ENCODE assay signal across 2 cellular contexts in the genomic region with DNA sequence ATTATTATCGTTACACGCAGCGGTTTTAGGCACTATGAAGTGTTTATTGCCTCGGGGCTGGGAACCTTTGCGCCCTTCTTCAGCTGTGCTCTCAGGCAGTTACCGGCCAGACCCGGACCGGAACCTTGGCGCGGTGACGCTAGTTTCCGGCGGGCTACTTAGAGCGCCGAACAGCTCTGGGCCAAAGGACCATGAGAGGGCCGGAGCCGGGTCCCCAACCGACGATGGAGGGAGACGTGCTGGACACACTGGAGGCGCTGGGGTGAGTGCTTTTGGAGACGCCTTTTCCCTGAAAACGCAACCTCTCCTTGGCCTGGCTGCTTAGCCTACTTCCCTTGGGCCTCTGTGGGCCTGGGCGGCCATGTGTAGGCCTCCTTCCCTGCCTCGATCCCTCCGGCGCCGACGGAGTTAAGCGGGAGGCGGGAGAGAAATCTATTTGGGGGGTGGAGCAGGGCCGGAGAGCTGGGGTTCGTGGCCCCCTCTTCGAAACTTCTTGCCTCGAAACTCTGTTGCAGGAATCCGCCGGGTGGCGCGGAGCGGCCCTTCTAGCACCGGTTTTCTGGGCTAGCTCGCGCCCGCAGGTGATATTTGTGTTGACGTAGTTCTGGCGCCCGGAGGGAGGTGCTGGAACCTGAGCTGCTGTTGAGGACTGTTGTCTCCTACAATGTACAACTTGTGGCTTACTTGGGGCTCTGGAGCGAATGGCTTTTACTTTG.
TF ChIP-seq lines count a peak whose summit lies in the region.

A gene (plus strand): TSS at position 157 of the 716 bp plus-strand sequence. CDS start 35 bp downstream, at position 192.

TF ChIP-seq in HEK293, 187 proteins besides CTCF, POLR2A, EP300 and RAD21 (continued from another document and continues in another):
- TF ChIP-seq, protein P1, sequence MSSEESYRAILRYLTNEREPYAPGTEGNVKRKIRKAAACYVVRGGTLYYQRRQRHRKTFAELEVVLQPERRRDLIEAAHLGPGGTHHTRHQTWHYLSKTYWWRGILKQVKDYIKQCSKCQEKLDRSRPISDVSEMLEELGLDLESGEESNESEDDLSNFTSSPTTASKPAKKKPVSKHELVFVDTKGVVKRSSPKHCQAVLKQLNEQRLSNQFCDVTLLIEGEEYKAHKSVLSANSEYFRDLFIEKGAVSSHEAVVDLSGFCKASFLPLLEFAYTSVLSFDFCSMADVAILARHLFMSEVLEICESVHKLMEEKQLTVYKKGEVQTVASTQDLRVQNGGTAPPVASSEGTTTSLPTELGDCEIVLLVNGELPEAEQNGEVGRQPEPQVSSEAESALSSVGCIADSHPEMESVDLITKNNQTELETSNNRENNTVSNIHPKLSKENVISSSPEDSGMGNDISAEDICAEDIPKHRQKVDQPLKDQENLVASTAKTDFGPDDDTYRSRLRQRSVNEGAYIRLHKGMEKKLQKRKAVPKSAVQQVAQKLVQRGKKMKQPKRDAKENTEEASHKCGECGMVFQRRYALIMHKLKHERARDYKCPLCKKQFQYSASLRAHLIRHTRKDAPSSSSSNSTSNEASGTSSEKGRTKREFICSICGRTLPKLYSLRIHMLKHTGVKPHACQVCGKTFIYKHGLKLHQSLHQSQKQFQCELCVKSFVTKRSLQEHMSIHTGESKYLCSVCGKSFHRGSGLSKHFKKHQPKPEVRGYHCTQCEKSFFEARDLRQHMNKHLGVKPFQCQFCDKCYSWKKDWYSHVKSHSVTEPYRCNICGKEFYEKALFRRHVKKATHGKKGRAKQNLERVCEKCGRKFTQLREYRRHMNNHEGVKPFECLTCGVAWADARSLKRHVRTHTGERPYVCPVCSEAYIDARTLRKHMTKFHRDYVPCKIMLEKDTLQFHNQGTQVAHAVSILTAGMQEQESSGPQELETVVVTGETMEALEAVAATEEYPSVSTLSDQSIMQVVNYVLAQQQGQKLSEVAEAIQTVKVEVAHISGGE (tag by site-specific recombination; conservative IDR thresholded peaks at IDR 0.05; ENCODE audit: low read depth), result peak; percentile 99
- 0 out of 2 replicates have a peak, but pooled peaks have one; percentile 70 for TF ChIP-seq ZSCAN23 (tag by site-specific recombination; IDR thresholded peaks at IDR 0.05)
- TF ChIP-seq ZNF623 (tag by site-specific recombination; IDR thresholded peaks at IDR 0.05), result peak; percentile 20; the same call in 1 of the 2 replicates
- no peak for TF ChIP-seq ZNF433 (tag by site-specific recombination; IDR thresholded peaks at IDR 0.05; ENCODE audit: low read depth)
- 0 out of 2 replicates have a peak, but pooled peaks have one; percentile 43 for TF ChIP-seq ZNF600 (tag by site-specific recombination; IDR thresholded peaks at IDR 0.05)
- TF ChIP-seq, protein P2, sequence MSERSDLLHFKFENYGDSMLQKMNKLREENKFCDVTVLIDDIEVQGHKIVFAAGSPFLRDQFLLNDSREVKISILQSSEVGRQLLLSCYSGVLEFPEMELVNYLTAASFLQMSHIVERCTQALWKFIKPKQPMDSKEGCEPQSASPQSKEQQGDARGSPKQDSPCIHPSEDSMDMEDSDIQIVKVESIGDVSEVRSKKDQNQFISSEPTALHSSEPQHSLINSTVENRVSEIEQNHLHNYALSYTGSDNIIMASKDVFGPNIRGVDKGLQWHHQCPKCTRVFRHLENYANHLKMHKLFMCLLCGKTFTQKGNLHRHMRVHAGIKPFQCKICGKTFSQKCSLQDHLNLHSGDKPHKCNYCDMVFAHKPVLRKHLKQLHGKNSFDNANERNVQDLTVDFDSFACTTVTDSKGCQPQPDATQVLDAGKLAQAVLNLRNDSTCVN (tag by site-specific recombination; optimal IDR thresholded peaks at IDR 0.05), result peak; percentile 34
- TF ChIP-seq, protein P3, sequence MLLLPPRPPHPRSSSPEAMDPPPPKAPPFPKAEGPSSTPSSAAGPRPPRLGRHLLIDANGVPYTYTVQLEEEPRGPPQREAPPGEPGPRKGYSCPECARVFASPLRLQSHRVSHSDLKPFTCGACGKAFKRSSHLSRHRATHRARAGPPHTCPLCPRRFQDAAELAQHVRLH (tag by site-specific recombination; IDR thresholded peaks at IDR 0.05), result peak; percentile 59; the same call in 1 of the 2 replicates
- TF ChIP-seq ZNF169 (tag by site-specific recombination; IDR thresholded peaks at IDR 0.05), result no peak
- TF ChIP-seq BCL11B (tag by site-specific recombination; IDR thresholded peaks at IDR 0.05; ENCODE audit: low read depth), result peak; percentile 82
- TF ChIP-seq SP7 (tag by site-specific recombination; IDR thresholded peaks at IDR 0.05), result peak; percentile 80
- TF ChIP-seq ZNF133 (tag by site-specific recombination; IDR thresholded peaks at IDR 0.05), result no peak
- peak; percentile 56 for TF ChIP-seq ZNF146 (tag by site-specific recombination; IDR thresholded peaks at IDR 0.05)
- TF ChIP-seq ZBTB21 (tag by site-specific recombination; IDR thresholded peaks at IDR 0.05), result peak; percentile 70; the same call in 1 of the 2 replicates
- TF ChIP-seq IKZF3 (tag by site-specific recombination; IDR thresholded peaks at IDR 0.05), result 0 out of 2 replicates have a peak, but pooled peaks have one; percentile 11
- TF ChIP-seq ZNF501 (tag by site-specific recombination; IDR thresholded peaks at IDR 0.05), result peak; percentile 93
- TF ChIP-seq, protein P4, sequence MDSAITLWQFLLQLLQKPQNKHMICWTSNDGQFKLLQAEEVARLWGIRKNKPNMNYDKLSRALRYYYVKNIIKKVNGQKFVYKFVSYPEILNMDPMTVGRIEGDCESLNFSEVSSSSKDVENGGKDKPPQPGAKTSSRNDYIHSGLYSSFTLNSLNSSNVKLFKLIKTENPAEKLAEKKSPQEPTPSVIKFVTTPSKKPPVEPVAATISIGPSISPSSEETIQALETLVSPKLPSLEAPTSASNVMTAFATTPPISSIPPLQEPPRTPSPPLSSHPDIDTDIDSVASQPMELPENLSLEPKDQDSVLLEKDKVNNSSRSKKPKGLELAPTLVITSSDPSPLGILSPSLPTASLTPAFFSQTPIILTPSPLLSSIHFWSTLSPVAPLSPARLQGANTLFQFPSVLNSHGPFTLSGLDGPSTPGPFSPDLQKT (IDR thresholded peaks at IDR 0.05; ENCODE audit: borderline replicate concordance, low read depth, low read length), result no peak
- TF ChIP-seq, protein P5, sequence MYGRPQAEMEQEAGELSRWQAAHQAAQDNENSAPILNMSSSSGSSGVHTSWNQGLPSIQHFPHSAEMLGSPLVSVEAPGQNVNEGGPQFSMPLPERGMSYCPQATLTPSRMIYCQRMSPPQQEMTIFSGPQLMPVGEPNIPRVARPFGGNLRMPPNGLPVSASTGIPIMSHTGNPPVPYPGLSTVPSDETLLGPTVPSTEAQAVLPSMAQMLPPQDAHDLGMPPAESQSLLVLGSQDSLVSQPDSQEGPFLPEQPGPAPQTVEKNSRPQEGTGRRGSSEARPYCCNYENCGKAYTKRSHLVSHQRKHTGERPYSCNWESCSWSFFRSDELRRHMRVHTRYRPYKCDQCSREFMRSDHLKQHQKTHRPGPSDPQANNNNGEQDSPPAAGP (tag by site-specific recombination; IDR thresholded peaks at IDR 0.05), result peak; percentile 64; the same call in 1 of the 2 replicates
- TF ChIP-seq ZNF174 (tag by site-specific recombination; IDR thresholded peaks at IDR 0.05), result no peak

TF ChIP-seq in SK-N-SH treated with all-trans-retinoic acid at 6 μM for 48 hours, 23 proteins besides CTCF, POLR2A, EP300 and RAD21 (continued from another document):
- TF ChIP-seq, protein P6, sequence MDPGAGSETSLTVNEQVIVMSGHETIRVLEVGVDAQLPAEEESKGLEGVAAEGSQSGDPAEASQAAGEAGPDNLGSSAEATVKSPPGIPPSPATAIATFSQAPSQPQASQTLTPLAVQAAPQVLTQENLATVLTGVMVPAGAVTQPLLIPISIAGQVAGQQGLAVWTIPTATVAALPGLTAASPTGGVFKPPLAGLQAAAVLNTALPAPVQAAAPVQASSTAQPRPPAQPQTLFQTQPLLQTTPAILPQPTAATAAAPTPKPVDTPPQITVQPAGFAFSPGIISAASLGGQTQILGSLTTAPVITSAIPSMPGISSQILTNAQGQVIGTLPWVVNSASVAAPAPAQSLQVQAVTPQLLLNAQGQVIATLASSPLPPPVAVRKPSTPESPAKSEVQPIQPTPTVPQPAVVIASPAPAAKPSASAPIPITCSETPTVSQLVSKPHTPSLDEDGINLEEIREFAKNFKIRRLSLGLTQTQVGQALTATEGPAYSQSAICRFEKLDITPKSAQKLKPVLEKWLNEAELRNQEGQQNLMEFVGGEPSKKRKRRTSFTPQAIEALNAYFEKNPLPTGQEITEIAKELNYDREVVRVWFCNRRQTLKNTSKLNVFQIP (CRISPR knock-in tag; IDR thresholded peaks at IDR 0.05; ENCODE audit: borderline replicate concordance, low read depth), result no peak
- TF ChIP-seq ARNTL (CRISPR knock-in tag; IDR thresholded peaks at IDR 0.05; ENCODE audit: borderline replicate concordance, low read depth) (no peak), RARB (CRISPR knock-in tag; IDR thresholded peaks at IDR 0.05) (no peak; the same call in 1 of the 2 replicates), ZFP3 (CRISPR knock-in tag; IDR thresholded peaks at IDR 0.05) (peak; percentile 33; the same call in 1 of the 2 replicates), ZNF8 (CRISPR knock-in tag; IDR thresholded peaks at IDR 0.05) (0 out of 2 replicates have a peak, but pooled peaks have one; percentile 10), ISL1 (CRISPR knock-in tag; IDR thresholded peaks at IDR 0.05) (no peak)
- TF ChIP-seq, protein P7, sequence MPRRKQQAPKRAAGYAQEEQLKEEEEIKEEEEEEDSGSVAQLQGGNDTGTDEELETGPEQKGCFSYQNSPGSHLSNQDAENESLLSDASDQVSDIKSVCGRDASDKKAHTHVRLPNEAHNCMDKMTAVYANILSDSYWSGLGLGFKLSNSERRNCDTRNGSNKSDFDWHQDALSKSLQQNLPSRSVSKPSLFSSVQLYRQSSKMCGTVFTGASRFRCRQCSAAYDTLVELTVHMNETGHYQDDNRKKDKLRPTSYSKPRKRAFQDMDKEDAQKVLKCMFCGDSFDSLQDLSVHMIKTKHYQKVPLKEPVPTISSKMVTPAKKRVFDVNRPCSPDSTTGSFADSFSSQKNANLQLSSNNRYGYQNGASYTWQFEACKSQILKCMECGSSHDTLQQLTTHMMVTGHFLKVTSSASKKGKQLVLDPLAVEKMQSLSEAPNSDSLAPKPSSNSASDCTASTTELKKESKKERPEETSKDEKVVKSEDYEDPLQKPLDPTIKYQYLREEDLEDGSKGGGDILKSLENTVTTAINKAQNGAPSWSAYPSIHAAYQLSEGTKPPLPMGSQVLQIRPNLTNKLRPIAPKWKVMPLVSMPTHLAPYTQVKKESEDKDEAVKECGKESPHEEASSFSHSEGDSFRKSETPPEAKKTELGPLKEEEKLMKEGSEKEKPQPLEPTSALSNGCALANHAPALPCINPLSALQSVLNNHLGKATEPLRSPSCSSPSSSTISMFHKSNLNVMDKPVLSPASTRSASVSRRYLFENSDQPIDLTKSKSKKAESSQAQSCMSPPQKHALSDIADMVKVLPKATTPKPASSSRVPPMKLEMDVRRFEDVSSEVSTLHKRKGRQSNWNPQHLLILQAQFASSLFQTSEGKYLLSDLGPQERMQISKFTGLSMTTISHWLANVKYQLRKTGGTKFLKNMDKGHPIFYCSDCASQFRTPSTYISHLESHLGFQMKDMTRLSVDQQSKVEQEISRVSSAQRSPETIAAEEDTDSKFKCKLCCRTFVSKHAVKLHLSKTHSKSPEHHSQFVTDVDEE (CRISPR knock-in tag; IDR thresholded peaks at IDR 0.05), result 0 out of 2 replicates have a peak, but pooled peaks have one; percentile 52
TF ChIP-seq in SK-N-SH treated with all-trans-retinoic acid at 6 μM for 48 hours: peak in this region for 8.
